Comparison of ENCODE assay signal across 1 cellular context in the genomic region with DNA sequence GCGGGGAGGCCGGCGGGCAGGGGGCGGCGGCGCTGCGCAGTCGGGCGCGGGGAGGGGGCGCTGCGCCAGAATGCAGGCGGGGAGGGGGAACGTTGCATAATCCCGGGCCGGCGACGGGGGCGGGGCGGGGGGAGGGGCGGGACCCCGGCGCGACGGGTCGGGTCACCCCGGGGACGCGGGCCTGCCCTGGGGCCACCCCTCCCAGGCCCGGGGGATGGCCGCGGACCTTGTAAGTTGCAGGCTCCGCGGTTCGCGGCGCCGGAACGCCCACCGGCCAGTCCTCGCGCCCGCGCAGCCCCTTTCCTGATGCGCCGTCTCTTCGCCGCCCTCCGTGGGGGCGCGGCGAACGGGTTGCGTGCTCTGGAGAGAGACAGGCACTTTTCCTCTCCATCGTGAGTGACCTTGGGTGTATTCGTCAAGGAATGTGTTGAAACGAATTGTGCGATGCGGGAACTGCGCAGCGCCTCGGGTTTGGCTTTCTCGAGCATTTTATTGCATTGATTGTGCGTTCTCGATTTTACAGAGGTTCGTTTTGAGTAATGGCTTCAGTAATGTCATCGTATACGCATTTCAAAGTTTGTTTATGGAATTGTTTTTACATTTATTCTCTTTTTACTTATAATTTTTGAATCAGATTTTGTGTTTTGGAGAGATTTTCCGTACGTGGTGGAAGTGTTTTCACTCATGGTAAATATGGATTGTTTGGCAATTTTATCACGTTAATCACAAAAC.
A peak's percentile ranks its signal among the peaks of the same experiment; 100 is the strongest.
TF ChIP-seq lines count a peak whose summit lies in the region.

No MANE protein-coding gene starts in this region.

TF ChIP-seq in HepG2, 621 proteins besides CTCF, POLR2A, EP300 and RAD21 (continued from another document and continues in another):
- TF ChIP-seq MYC (CRISPR knock-in tag; IDR thresholded peaks at IDR 0.05; ENCODE audit: borderline replicate concordance) (peak; percentile 30; the same call in 1 of the 2 replicates), ZNF329 (CRISPR knock-in tag; IDR thresholded peaks at IDR 0.05; ENCODE audit: low read depth) (no peak), ZNF460 (CRISPR knock-in tag; IDR thresholded peaks at IDR 0.05; ENCODE audit: borderline replicate concordance) (no peak), SNAPC2 (CRISPR knock-in tag; IDR thresholded peaks at IDR 0.05) (no peak), ZNF615 (CRISPR knock-in tag; IDR thresholded peaks at IDR 0.05; ENCODE audit: borderline replicate concordance) (no peak), ZNF780A (CRISPR knock-in tag; IDR thresholded peaks at IDR 0.05) (no peak), ZNF274 (CRISPR knock-in tag; IDR thresholded peaks at IDR 0.05) (0 out of 2 replicates have a peak, but pooled peaks have one; percentile 26), ZFP36L1 (CRISPR knock-in tag; IDR thresholded peaks at IDR 0.05) (no peak), PCBP1 (IDR thresholded peaks at IDR 0.05; ENCODE audit: borderline replicate concordance, low read depth, low read length) (no peak), FOSL2 (CRISPR knock-in tag; IDR thresholded peaks at IDR 0.05) (peak; percentile 29), NRL (CRISPR knock-in tag; IDR thresholded peaks at IDR 0.05; ENCODE audit: borderline replicate concordance) (no peak), HOXA5 (CRISPR knock-in tag; IDR thresholded peaks at IDR 0.05) (no peak), NFYB (CRISPR knock-in tag; IDR thresholded peaks at IDR 0.05) (no peak), ZNF879 (CRISPR knock-in tag; IDR thresholded peaks at IDR 0.05) (no peak), KMT2B (CRISPR knock-in tag; IDR thresholded peaks at IDR 0.05) (peak; percentile 65; the same call in 1 of the 2 replicates), ZNF569 (CRISPR knock-in tag; IDR thresholded peaks at IDR 0.05; ENCODE audit: borderline replicate concordance) (no peak), ZNF337 (CRISPR knock-in tag; IDR thresholded peaks at IDR 0.05; ENCODE audit: borderline replicate concordance, low read depth) (no peak), CBX1 (IDR thresholded peaks at IDR 0.05; ENCODE audit: low read depth) (no peak), ZNF317 (CRISPR knock-in tag; IDR thresholded peaks at IDR 0.05) (no peak), ZNF547 (CRISPR knock-in tag; IDR thresholded peaks at IDR 0.05) (peak; percentile 30; the same call in 1 of the 2 replicates)
- TF ChIP-seq, protein P1, sequence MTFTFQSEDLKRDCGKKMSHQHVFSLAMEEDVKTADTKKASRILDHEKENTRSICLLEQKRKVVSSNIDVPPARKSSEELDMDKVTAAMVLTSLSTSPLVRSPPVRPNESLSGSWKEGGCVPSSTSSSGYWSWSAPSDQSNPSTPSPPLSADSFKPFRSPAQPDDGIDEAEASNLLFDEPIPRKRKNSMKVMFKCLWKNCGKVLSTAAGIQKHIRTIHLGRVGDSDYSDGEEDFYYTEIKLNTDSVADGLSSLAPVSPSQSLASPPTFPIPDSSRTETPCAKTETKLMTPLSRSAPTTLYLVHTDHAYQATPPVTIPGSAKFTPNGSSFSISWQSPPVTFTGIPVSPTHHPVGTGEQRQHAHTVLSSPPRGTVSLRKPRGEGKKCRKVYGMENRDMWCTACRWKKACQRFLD (CRISPR knock-in tag; IDR thresholded peaks at IDR 0.05; ENCODE audit: borderline replicate concordance): no peak
- TF ChIP-seq, protein P2, sequence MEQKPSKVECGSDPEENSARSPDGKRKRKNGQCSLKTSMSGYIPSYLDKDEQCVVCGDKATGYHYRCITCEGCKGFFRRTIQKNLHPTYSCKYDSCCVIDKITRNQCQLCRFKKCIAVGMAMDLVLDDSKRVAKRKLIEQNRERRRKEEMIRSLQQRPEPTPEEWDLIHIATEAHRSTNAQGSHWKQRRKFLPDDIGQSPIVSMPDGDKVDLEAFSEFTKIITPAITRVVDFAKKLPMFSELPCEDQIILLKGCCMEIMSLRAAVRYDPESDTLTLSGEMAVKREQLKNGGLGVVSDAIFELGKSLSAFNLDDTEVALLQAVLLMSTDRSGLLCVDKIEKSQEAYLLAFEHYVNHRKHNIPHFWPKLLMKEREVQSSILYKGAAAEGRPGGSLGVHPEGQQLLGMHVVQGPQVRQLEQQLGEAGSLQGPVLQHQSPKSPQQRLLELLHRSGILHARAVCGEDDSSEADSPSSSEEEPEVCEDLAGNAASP (CRISPR knock-in tag; IDR thresholded peaks at IDR 0.05; ENCODE audit: borderline replicate concordance): peak; percentile 61; the same call in 1 of the 2 replicates
- TF ChIP-seq, protein P3, sequence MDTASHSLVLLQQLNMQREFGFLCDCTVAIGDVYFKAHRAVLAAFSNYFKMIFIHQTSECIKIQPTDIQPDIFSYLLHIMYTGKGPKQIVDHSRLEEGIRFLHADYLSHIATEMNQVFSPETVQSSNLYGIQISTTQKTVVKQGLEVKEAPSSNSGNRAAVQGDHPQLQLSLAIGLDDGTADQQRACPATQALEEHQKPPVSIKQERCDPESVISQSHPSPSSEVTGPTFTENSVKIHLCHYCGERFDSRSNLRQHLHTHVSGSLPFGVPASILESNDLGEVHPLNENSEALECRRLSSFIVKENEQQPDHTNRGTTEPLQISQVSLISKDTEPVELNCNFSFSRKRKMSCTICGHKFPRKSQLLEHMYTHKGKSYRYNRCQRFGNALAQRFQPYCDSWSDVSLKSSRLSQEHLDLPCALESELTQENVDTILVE (CRISPR knock-in tag; IDR thresholded peaks at IDR 0.05): no peak
- TF ChIP-seq, protein P4, sequence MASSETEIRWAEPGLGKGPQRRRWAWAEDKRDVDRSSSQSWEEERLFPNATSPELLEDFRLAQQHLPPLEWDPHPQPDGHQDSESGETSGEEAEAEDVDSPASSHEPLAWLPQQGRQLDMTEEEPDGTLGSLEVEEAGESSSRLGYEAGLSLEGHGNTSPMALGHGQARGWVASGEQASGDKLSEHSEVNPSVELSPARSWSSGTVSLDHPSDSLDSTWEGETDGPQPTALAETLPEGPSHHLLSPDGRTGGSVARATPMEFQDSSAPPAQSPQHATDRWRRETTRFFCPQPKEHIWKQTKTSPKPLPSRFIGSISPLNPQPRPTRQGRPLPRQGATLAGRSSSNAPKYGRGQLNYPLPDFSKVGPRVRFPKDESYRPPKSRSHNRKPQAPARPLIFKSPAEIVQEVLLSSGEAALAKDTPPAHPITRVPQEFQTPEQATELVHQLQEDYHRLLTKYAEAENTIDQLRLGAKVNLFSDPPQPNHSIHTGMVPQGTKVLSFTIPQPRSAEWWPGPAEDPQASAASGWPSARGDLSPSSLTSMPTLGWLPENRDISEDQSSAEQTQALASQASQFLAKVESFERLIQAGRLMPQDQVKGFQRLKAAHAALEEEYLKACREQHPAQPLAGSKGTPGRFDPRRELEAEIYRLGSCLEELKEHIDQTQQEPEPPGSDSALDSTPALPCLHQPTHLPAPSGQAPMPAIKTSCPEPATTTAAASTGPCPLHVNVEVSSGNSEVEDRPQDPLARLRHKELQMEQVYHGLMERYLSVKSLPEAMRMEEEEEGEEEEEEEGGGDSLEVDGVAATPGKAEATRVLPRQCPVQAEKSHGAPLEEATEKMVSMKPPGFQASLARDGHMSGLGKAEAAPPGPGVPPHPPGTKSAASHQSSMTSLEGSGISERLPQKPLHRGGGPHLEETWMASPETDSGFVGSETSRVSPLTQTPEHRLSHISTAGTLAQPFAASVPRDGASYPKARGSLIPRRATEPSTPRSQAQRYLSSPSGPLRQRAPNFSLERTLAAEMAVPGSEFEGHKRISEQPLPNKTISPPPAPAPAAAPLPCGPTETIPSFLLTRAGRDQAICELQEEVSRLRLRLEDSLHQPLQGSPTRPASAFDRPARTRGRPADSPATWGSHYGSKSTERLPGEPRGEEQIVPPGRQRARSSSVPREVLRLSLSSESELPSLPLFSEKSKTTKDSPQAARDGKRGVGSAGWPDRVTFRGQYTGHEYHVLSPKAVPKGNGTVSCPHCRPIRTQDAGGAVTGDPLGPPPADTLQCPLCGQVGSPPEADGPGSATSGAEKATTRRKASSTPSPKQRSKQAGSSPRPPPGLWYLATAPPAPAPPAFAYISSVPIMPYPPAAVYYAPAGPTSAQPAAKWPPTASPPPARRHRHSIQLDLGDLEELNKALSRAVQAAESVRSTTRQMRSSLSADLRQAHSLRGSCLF (CRISPR knock-in tag; IDR thresholded peaks at IDR 0.05; ENCODE audit: borderline replicate concordance): no peak
- TF ChIP-seq, protein P5, sequence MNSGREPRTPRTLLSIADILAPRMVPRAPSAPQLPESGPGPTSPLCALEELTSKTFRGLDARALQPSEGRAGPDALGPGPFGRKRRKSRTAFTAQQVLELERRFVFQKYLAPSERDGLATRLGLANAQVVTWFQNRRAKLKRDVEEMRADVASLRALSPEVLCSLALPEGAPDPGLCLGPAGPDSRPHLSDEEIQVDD (CRISPR knock-in tag; IDR thresholded peaks at IDR 0.05; ENCODE audit: borderline replicate concordance): 0 out of 2 replicates have a peak, but pooled peaks have one; percentile 51
- TF ChIP-seq, protein P6, sequence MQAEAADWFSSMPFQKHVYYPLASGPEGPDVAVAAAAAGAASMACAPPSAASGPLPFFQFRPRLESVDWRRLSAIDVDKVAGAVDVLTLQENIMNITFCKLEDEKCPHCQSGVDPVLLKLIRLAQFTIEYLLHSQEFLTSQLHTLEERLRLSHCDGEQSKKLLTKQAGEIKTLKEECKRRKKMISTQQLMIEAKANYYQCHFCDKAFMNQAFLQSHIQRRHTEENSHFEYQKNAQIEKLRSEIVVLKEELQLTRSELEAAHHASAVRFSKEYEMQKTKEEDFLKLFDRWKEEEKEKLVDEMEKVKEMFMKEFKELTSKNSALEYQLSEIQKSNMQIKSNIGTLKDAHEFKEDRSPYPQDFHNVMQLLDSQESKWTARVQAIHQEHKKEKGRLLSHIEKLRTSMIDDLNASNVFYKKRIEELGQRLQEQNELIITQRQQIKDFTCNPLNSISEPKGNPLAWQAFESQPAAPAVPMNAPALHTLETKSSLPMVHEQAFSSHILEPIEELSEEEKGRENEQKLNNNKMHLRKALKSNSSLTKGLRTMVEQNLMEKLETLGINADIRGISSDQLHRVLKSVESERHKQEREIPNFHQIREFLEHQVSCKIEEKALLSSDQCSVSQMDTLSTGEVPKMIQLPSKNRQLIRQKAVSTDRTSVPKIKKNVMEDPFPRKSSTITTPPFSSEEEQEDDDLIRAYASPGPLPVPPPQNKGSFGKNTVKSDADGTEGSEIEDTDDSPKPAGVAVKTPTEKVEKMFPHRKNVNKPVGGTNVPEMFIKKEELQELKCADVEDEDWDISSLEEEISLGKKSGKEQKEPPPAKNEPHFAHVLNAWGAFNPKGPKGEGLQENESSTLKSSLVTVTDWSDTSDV (CRISPR knock-in tag; IDR thresholded peaks at IDR 0.05): no peak
- TF ChIP-seq, protein P7, sequence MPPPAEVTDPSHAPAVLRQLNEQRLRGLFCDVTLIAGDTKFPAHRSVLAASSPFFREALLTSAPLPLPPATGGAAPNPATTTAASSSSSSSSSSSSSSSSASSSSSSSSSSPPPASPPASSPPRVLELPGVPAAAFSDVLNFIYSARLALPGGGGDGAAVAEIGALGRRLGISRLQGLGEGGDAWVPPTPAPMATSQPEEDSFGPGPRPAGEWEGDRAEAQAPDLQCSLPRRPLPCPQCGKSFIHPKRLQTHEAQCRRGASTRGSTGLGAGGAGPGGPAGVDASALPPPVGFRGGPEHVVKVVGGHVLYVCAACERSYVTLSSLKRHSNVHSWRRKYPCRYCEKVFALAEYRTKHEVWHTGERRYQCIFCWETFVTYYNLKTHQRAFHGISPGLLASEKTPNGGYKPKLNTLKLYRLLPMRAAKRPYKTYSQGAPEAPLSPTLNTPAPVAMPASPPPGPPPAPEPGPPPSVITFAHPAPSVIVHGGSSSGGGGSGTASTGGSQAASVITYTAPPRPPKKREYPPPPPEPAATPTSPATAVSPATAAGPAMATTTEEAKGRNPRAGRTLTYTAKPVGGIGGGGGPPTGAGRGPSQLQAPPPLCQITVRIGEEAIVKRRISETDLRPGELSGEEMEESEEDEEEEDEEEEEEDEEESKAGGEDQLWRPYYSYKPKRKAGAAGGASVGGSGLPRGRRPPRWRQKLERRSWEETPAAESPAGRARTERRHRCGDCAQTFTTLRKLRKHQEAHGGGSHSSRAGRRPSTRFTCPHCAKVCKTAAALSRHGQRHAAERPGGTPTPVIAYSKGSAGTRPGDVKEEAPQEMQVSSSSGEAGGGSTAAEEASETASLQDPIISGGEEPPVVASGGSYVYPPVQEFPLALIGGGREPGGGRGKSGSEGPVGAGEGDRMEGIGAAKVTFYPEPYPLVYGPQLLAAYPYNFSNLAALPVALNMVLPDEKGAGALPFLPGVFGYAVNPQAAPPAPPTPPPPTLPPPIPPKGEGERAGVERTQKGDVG (CRISPR knock-in tag; IDR thresholded peaks at IDR 0.05; ENCODE audit: borderline replicate concordance): no peak
- TF ChIP-seq, protein P8, sequence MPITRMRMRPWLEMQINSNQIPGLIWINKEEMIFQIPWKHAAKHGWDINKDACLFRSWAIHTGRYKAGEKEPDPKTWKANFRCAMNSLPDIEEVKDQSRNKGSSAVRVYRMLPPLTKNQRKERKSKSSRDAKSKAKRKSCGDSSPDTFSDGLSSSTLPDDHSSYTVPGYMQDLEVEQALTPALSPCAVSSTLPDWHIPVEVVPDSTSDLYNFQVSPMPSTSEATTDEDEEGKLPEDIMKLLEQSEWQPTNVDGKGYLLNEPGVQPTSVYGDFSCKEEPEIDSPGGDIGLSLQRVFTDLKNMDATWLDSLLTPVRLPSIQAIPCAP (CRISPR knock-in tag; IDR thresholded peaks at IDR 0.05; ENCODE audit: low read depth): no peak
- TF ChIP-seq, protein P9, sequence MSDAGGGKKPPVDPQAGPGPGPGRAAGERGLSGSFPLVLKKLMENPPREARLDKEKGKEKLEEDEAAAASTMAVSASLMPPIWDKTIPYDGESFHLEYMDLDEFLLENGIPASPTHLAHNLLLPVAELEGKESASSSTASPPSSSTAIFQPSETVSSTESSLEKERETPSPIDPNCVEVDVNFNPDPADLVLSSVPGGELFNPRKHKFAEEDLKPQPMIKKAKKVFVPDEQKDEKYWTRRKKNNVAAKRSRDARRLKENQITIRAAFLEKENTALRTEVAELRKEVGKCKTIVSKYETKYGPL (CRISPR knock-in tag; IDR thresholded peaks at IDR 0.05): no peak
- TF ChIP-seq, protein P10, sequence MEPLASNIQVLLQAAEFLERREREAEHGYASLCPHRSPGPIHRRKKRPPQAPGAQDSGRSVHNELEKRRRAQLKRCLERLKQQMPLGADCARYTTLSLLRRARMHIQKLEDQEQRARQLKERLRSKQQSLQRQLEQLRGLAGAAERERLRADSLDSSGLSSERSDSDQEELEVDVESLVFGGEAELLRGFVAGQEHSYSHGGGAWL (CRISPR knock-in tag; IDR thresholded peaks at IDR 0.05): no peak
